ENCODE assay signal across 9 cellular contexts in the genomic region with DNA sequence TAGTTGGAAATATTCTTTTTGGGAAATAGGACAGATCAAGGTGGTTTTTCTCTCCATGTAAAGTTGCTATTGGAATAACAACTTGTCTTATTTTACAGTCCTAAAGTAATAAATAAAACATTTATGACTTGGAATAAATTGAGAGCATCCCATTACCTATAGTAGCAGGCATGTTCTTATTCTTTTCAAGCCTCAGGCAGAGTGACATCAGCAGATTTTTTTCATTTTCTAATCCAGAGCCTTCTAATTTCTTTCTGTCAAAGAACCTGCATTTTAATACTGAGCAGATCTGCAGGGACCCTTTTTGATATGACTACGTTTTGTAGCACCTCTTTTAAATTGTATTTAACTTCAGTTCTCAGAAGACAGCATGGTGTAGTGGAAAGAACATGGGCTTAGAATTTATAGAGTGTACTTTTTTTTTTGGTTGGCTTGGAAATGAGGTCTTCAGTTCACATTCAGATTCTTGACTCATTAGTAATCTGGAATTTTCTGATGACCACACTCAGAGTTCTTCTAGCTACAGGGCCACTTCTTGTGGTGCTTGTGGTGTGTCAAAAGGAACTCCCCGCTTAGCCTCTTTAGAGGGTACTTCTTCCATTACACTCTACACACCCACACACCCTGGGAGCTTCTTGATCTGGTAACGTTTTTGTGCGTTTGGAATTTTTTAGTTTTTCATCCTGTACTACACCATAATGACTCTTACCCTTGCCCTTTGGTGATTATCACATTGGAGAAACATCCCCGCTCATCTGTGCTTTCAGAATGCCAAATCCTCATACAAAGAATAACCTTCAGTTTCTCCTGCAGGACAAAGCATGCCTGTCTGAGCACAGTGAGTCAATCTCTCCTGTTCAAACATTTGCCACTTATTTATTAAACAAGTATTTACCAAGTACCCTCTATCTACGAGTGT. TPM values are rescaled to one million over a fixed set of nuclear protein-coding genes. Genes with fewer than 3 reads are reported as not detected.
DNase-seq lines count a peak whose midpoint lies in the region; ATAC-seq and TF ChIP-seq lines count a peak whose summit lies in the region.
"Had no signal": no experiment of that assay in that cellular context is flagged by ENCODE, and none has a peak within 500 bp of the region (broad histone marks: within the 10 kb centered on the region; RNA-seq: fewer than 3 reads in every experiment).

No MANE protein-coding gene starts in this region.

- H3K4me2 ChIP-seq in mammary epithelial cell (ENCODE audit: insufficient read depth, low read depth, low read length): peak overlapping the region; percentile 81
- H3K4me2 ChIP-seq: KMS-11 had no signal

- H2AFZ ChIP-seq in mammary epithelial cell (ENCODE audit: low read depth, low read length): peak overlapping the region; percentile 43

- CTCF ChIA-PET in mammary epithelial cell (lab: Charles Lee; ENCODE audit: low non-redundant PET): no interaction called here

- H3K27me3 ChIP-seq in mammary epithelial cell (ENCODE audit: insufficient read depth, low read length): no peaks in the 10 kb centered on the region

- peak overlapping the region in 2 of 3 experiments; percentile 10 to 36 for H3K4me3 ChIP-seq in mammary epithelial cell (replicated peaks in 1 of 3; ENCODE audit: insufficient read depth in 1 of 3, low read depth in 2 of 3, low read length in 3 of 3)

- intact Hi-C loops in mammary epithelial cell (cut with micrococcal nuclease): loop anchor here (2.0 kb wide), 1 partner anchor 35 kb away; a partner anchor contains a TSS

- TSS peak; percentile 25 for BruUV-seq in mammary epithelial cell (replicated peaks; lab: Mats Ljungman, UMichigan)

- dilution Hi-C loops in mammary epithelial cell (cut with HindIII; ENCODE audit: low sequenced_read_pairs): no loop called here

- H3K9me3 ChIP-seq in mammary epithelial cell (replicated peaks; ENCODE audit: insufficient read depth, low read length): no peaks in the 10 kb centered on the region

- ATAC-seq in GM21360 (IDR thresholded peaks at IDR 0.05; ENCODE audit: unreplicated experiment): peak; percentile 92

- 2% methylated on average over 6 of the region's 6 CpGs for WGBS in mammary epithelial cell (ENCODE audit: low coverage, missing lambda C conversion rate)

- peak overlapping the region; percentile 70 for H3K9ac ChIP-seq in mammary epithelial cell (ENCODE audit: insufficient read depth, low read length)
- H3K9ac ChIP-seq: KMS-11 had no signal

- H3K27ac ChIP-seq in mammary epithelial cell (ENCODE audit: insufficient read depth, low read depth, low read length): peak overlapping the region; percentile 88
- H3K27ac ChIP-seq: KMS-11 had no signal

- H3K4me1 ChIP-seq in mammary epithelial cell (ENCODE audit: insufficient read depth, low read length): peaks cover 30% of the 10 kb centered on the region

- no peak for TF ChIP-seq CTCF in mammary epithelial cell (conservative IDR thresholded peaks at IDR 0.05 in 1 of 2, IDR thresholded peaks at IDR 0.05 in 1 of 2; ENCODE audit: extremely low read depth in 1 of 2, insufficient read depth in 1 of 2, low read depth in 1 of 2, low read length in 2 of 2)

- DNase-seq in Caki2 (ENCODE audit: low read depth): peak; percentile 33
- peak; percentile 62 for DNase-seq in HS-27A (ENCODE audit: low read depth)
- DNase-seq in mammary epithelial cell: peak; percentile 83
- peak; percentile 47 for DNase-seq in stimulated activated CD4-positive, alpha-beta T cell treated with anti-CD3 and anti-CD28 coated beads, Interleukin-1b, Interleukin-23, amount 100 ng/mL, for 48 hours
- DNase-seq in NCI-H2227 treated with DMSO at 0.1 percent for 48 hours (lab: John Stamatoyannopoulos, UW): no peak
- DNase-seq in NCI-H345 (lab: John Stamatoyannopoulos, UW): no peak
- DNase-seq in NCI-H187 treated with DMSO at 0.1 percent for 48 hours (lab: John Stamatoyannopoulos, UW): no peak

- in situ Hi-C loops in Caki2 (cut with HindIII; ENCODE audit: low pct_unique_long_range_greater_than_20kb, low sequenced_read_pairs) (no loop called here), mammary epithelial cell (cut with MboI; ENCODE audit: low sequenced_read_pairs in 2 of 2) (no loop called here)

- no peaks in the 10 kb centered on the region for H4K20me1 ChIP-seq in mammary epithelial cell (ENCODE audit: insufficient read depth, low read length)

- H3K79me2 ChIP-seq in mammary epithelial cell (ENCODE audit: insufficient read depth, low read length): peaks cover 4% of the 10 kb centered on the region

- H3K36me3 ChIP-seq in mammary epithelial cell (ENCODE audit: insufficient read depth, low read length): no peaks in the 10 kb centered on the region

RNA-seq across cellular contexts. Expression of a gene that starts 34.6 kb away (rescaled TPM):
- 24.0 and 31.1 TPM in 2 replicates for total RNA-seq in Caki2 (2014; rRNA removed; shearing (Covaris generic); ENCODE audit: low replicate concordance)
- total RNA-seq in mammary epithelial cell: 10 to 100 TPM; 26.2 to 34.7 TPM
- polyA plus RNA-seq in mammary epithelial cell: 24.2 TPM
- polyA minus RNA-seq in mammary epithelial cell: 16.1 TPM

Comparison
In these comparisons a context has a peak if more than half of its experiments do, and no peak if none do; other contexts are left out.
1. DNase-seq: peak in Caki2 (single experiment), HS-27A (single experiment), mammary epithelial cell (single experiment) and stimulated activated CD4-positive, alpha-beta T cell treated with anti-CD3 and anti-CD28 coated beads, Interleukin-1b, Interleukin-23, amount 100 ng/mL, for 48 hours (single experiment); none in NCI-H2227 treated with DMSO at 0.1 percent for 48 hours (single experiment), NCI-H345 (single experiment) and NCI-H187 treated with DMSO at 0.1 percent for 48 hours (single experiment).